ENCODE assay signal across 10 cellular contexts in genomic region chr10:102988404-102989314, GRCh38.
A peak's percentile ranks its signal among the peaks of the same experiment; 100 is the strongest.
DNase-seq lines count a peak whose midpoint lies in the region; ATAC-seq and TF ChIP-seq lines count a peak whose summit lies in the region.
"Had no signal": no experiment of that assay in that cellular context is flagged by ENCODE, and none has a peak within 500 bp of the region (broad histone marks: within the 10 kb centered on the region; RNA-seq: fewer than 3 reads in every experiment).

No MANE protein-coding gene starts in this region.

- ATAC-seq in right lobe of liver (peak; percentile 81 to 93 (median 88)), HG03442 (IDR thresholded peaks at IDR 0.05; ENCODE audit: unreplicated experiment) (no peak)

- H3K4me1 ChIP-seq in right lobe of liver, result peaks cover 0 to 31% (median 3%) of the 10 kb centered on the region in 4 donors

- TF ChIP-seq CTCF in right lobe of liver (IDR thresholded peaks at IDR 0.05), result no peak

- H3K36me3 ChIP-seq in right lobe of liver, result no peaks in the 10 kb centered on the region

- TF ChIP-seq POLR2A in right lobe of liver (IDR thresholded peaks at IDR 0.05), result no peak

- H3K4me3 ChIP-seq in right lobe of liver, result peak overlapping the region in 2 of 3 donors; percentile 30 to 33

- intact Hi-C loops in right lobe of liver (cut with DNase I), result no loop called here

- H3K9me3 ChIP-seq in right lobe of liver, result no peaks in the 10 kb centered on the region

- peak overlapping the region; percentile 7 to 69 (median 68) for H3K27ac ChIP-seq in right lobe of liver

- DNase-seq in DMS53 (lab: John Stamatoyannopoulos, UW) (peak; percentile 77), M059J (ENCODE audit: low read depth) (peak; percentile 81), amniotic stem cell (lab: John Stamatoyannopoulos, UW) (peak; percentile 47), right lobe of liver (peak in 1 of 3 donors; percentile 59), mesenteric fat pad (ENCODE audit: low spot score) (no peak), C1 segment of cervical spinal cord (lab: John Stamatoyannopoulos, UW) (no peak), hepatic stellate cell (ENCODE audit: low spot score) (no peak)
- DNase-seq: activated CD4-positive, CD25-positive, alpha-beta regulatory T cell treated with anti-CD3 and anti-CD28 coated beads, Interleukin-2, amount 50 U/mL, for 72 hours; NCI-H1694 had no signal

- WGBS in right lobe of liver (ENCODE audit: insufficient coverage, low coverage, low lambda C conversion rate, missing lambda C conversion rate), result 29% methylated on average over 8 of the region's 8 CpGs

- no peaks in the 10 kb centered on the region for H3K27me3 ChIP-seq in right lobe of liver

Comparison
In these comparisons a context has a peak if more than half of its experiments do, and no peak if none do; other contexts are left out.
1. DNase-seq: peak in DMS53 (single experiment), M059J (single experiment) and amniotic stem cell (single experiment); none in mesenteric fat pad (single experiment), C1 segment of cervical spinal cord (0 of 14) and hepatic stellate cell (single experiment).